Comparison of ENCODE assay signal across 12 cellular contexts in the genomic region with DNA sequence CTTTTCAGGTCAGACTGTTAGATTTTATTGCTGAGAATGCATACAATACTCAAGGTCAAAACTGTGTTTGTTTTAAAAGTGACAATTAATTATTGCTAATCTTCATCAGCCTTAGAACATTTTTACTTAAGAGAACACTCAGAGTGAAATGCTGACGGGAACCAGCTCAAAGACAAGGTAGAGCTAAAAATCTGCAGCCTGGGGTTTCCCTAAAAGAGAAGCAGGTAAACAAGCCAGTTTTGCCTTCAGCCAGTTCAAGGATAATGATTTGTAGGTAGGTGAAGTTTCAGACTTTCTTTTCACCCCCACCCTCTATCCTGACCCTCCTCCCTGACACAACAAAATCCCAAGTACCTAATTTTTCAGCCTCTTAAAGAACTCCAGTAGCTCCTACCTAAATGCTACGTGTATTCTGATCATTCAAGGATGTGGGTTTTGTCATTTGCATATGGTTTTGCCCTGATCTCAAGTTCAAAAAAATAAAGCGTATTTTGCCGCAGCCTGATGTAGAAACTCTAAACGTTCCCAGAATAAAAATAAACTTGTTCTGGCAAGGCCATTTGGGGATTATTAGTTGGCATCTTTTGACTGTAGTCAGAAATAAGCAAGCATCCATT.
DNase-seq lines count a peak whose midpoint lies in the region; ATAC-seq, FAIRE-seq and TF ChIP-seq lines count a peak whose summit lies in the region.
"Had no signal": no experiment of that assay in that cellular context is flagged by ENCODE, and none has a peak within 500 bp of the region (broad histone marks: within the 10 kb centered on the region; RNA-seq: fewer than 3 reads in every experiment).

No MANE protein-coding gene starts in this region.

- H2BK12ac ChIP-seq in H1 (ENCODE audit: low read depth, low read length) = no peak overlapping the region

- no peaks in the 10 kb centered on the region for H3K79me1 ChIP-seq in H1 (ENCODE audit: low read depth, low read length)

- H2BK5ac ChIP-seq in H1 (ENCODE audit: low read depth, low read length) = no peak overlapping the region

- no peak for TF ChIP-seq EP300 in H1 (IDR thresholded peaks at IDR 0.05; ENCODE audit: borderline replicate concordance in 1 of 2, low read depth in 2 of 2, low read length in 2 of 2)

- POLR2A ChIA-PET in H1 (lab: Charles Lee; ENCODE audit: partially characterized antibody) = no interaction called here

- no peak overlapping the region for H3K56ac ChIP-seq in H1 (replicated peaks; ENCODE audit: insufficient read length, low read depth, low read length)

- H3K79me2 ChIP-seq in H1 (ENCODE audit: control insufficient read depth in 1 of 2, insufficient read depth in 2 of 2, low read length in 2 of 2) = no peaks in the 10 kb centered on the region

- no peak overlapping the region for H3K27ac ChIP-seq in H1 (ENCODE audit: low read depth, low read length)

- H3K9me3 ChIP-seq in H1 (ENCODE audit: insufficient read depth in 2 of 2, low read depth in 1 of 2, low read length in 1 of 2) = no peaks in the 10 kb centered on the region

- H3K27me3 ChIP-seq in H1 (replicated peaks in 1 of 4; ENCODE audit: control insufficient read depth in 3 of 4, extremely low read depth in 1 of 4, insufficient read depth in 3 of 4, low read length in 3 of 4) = no peaks in the 10 kb centered on the region

- no peak for TF ChIP-seq RAD21 in H1 (IDR thresholded peaks at IDR 0.05 in 1 of 2, conservative IDR thresholded peaks at IDR 0.05 in 1 of 2; ENCODE audit: low read depth in 2 of 2, low read length in 2 of 2)

- CTCF ChIA-PET in H1 (lab: Charles Lee; ENCODE audit: partially characterized antibody) = interaction anchor here (0.9 to 1.1 kb wide), 2 partner anchors 12 to 16 kb away, joined by 3 to 5 read pairs; no protein-coding TSS in a partner anchor

- no peak overlapping the region for H2BK120ac ChIP-seq in H1 (replicated peaks; ENCODE audit: low read depth, low read length)

- H3K23ac ChIP-seq in H1 (ENCODE audit: insufficient read length) = no peak overlapping the region

- no peak overlapping the region for H2BK15ac ChIP-seq in H1 (ENCODE audit: low read length)

- ATAC-seq in GM18519 (IDR thresholded peaks at IDR 0.05; ENCODE audit: low FRiP score, unreplicated experiment) (peak; percentile 91), GM21360 (IDR thresholded peaks at IDR 0.05; ENCODE audit: unreplicated experiment) (peak; percentile 78), HG03060 (IDR thresholded peaks at IDR 0.05; ENCODE audit: low read depth, unreplicated experiment) (peak; percentile 89), left lobe of liver (no peak)

- TF ChIP-seq POLR2A in H1 (IDR thresholded peaks at IDR 0.05; ENCODE audit: control extremely low read depth in 1 of 2, low read depth in 2 of 2, low read length in 2 of 2) = no peak

- no peak overlapping the region for H2BK20ac ChIP-seq in H1 (ENCODE audit: low read length)

- H2AFZ ChIP-seq in H1 (ENCODE audit: low read length) = peak overlapping the region; percentile 60; the same call in 1 of the 2 replicates

- no peaks in the 10 kb centered on the region for H3K36me3 ChIP-seq in H1 (ENCODE audit: control insufficient read depth in 2 of 4, insufficient read depth in 4 of 4, low read length in 3 of 4)

- no peak overlapping the region for H3K4me3 ChIP-seq in H1 (ENCODE audit: extremely low read depth in 1 of 4, insufficient read depth in 2 of 4, low read depth in 3 of 4, low read length in 4 of 4)

- H3K4ac ChIP-seq in H1 (replicated peaks; ENCODE audit: insufficient read length, low read depth, low read length) = no peak overlapping the region

- H3K4me1 ChIP-seq in H1 (replicated peaks in 1 of 4; ENCODE audit: control insufficient read depth in 3 of 4, insufficient read depth in 4 of 4, low read length in 3 of 4) = no peaks in the 10 kb centered on the region

- H4K91ac ChIP-seq in H1 (replicated peaks; ENCODE audit: insufficient read length, low read length) = no peak overlapping the region

- no peak overlapping the region for H3K4me2 ChIP-seq in H1 (ENCODE audit: insufficient read depth in 1 of 2, low read depth in 2 of 2, low read length in 2 of 2)

- H3K14ac ChIP-seq in H1 (ENCODE audit: insufficient read length) = no peak overlapping the region

- no peak overlapping the region for H3K18ac ChIP-seq in H1 (ENCODE audit: extremely low read depth, low read length)

- FAIRE-seq in H1 (lab: Jason Lieb, UNC) = no peak

- WGBS in H1 (ENCODE audit: extremely low coverage in 1 of 2, insufficient coverage in 1 of 2, insufficient read length in 1 of 2, insufficient replicate concordance in 2 of 2, low coverage in 1 of 2, low lambda C conversion rate in 2 of 2, missing lambda C conversion rate in 1 of 2), 2 experiments = 84% methylated on average over 5 of the region's 5 CpGs; no CpG with 5 or more reads in 1 of the 2 experiments

- no peak overlapping the region for H2AK5ac ChIP-seq in H1 (ENCODE audit: low read depth, low read length)

- no peak for TF ChIP-seq CTCF in H1 (IDR thresholded peaks at IDR 0.05; ENCODE audit: control extremely low read depth in 1 of 3, insufficient read depth in 1 of 3, low read depth in 1 of 3, low read length in 3 of 3)

- DNase-seq in H1 (ENCODE audit: low read depth in 1 of 2, low spot score in 2 of 2) (no peak), NCI-H2081 treated with DMSO at 0.1 percent for 48 hours (lab: John Stamatoyannopoulos, UW) (no peak), cerebellar nuclear complex (lab: John Stamatoyannopoulos, UW) (no peak), NCI-H1105 treated with DMSO at 0.1 percent for 48 hours (lab: John Stamatoyannopoulos, UW) (no peak), left lobe of liver (ENCODE audit: low spot score) (no peak)
- DNase-seq: COR-L47; NCI-H1092 treated with DMSO at 0.1 percent for 48 hours; NK-92 treated with Interleukin-12 subunit alpha and Interleukin-12 subunit beta, amount 100 ng/mL, for 24 hours; T-cell had no signal

- no peak overlapping the region for H3K9ac ChIP-seq in H1 (replicated peaks in 1 of 4; ENCODE audit: extremely low read depth in 1 of 4, low read depth in 3 of 4, low read length in 3 of 4)

- no peaks in the 10 kb centered on the region; the same call in 1 of the 2 replicates for H3K23me2 ChIP-seq in H1 (ENCODE audit: low read depth, low read length)

- H4K8ac ChIP-seq in H1 (ENCODE audit: extremely low read depth, insufficient read depth, low read length) = no peak overlapping the region

- no peaks in the 10 kb centered on the region for H4K20me1 ChIP-seq in H1 (replicated peaks in 1 of 2; ENCODE audit: control insufficient read depth in 1 of 2, insufficient read depth in 2 of 2, low read length in 2 of 2)

- no peak overlapping the region for H4K5ac ChIP-seq in H1 (ENCODE audit: insufficient read length, low read depth, low read length)

TF ChIP-seq in H1, 55 proteins besides CTCF, POLR2A, EP300 and RAD21 (continues in another document):
- TF ChIP-seq POLR2AphosphoS5 (IDR thresholded peaks at IDR 0.05; ENCODE audit: low read depth, low read length) (no peak), RBBP5 (IDR thresholded peaks at IDR 0.05; ENCODE audit: borderline replicate concordance, low read depth, low read length) (no peak), SP1 (IDR thresholded peaks at IDR 0.05; ENCODE audit: low read depth, low read length) (no peak), JUND (IDR thresholded peaks at IDR 0.05; ENCODE audit: low read length) (no peak), NRF1 (IDR thresholded peaks at IDR 0.05; ENCODE audit: low read depth, low read length) (no peak)
- TF ChIP-seq, protein P1, sequence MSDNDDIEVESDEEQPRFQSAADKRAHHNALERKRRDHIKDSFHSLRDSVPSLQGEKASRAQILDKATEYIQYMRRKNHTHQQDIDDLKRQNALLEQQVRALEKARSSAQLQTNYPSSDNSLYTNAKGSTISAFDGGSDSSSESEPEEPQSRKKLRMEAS (IDR thresholded peaks at IDR 0.05) = no peak
